ENCODE assay signal across 24 cellular contexts in genomic region chr7:155987681-155988080, GRCh38.
DNase-seq lines count a peak whose midpoint lies in the region; ATAC-seq, FAIRE-seq and TF ChIP-seq lines count a peak whose summit lies in the region.
"Had no signal": no experiment of that assay in that cellular context is flagged by ENCODE, and none has a peak within 500 bp of the region (broad histone marks: within the 10 kb centered on the region; RNA-seq: fewer than 3 reads in every experiment).

No MANE protein-coding gene starts in this region.

- peaks cover 0 to 21% (median 5%) of the 10 kb centered on the region in 11 experiments; a peak in 7 of 22 replicates for H3K9me3 ChIP-seq in BLaER1 treated with 17β-estradiol and CSF1 and Interleukin-3, amounts not matched to agents 10 nM and 100 nM (replicated peaks in 1 of 11)

- H3K36me3 Mint-ChIP-seq in natural killer cell: no peaks in the 10 kb centered on the region
- H3K36me3 Mint-ChIP-seq: CD4-positive, CD25-positive, alpha-beta regulatory T cell had no signal

- H3K27me3 Mint-ChIP-seq in natural killer cell (ENCODE audit: low read depth in 2 of 2): peaks cover 0 to 8% of the 10 kb centered on the region in 2 donors
- H3K27me3 Mint-ChIP-seq: B cell; CD4-positive, CD25-positive, alpha-beta regulatory T cell had no signal

- H3K4me2 ChIP-seq in BLaER1 treated with 17β-estradiol and CSF1 and Interleukin-3, amounts not matched to agents 10 nM and 100 nM: peak overlapping the region in 9 of 11 experiments; percentile 40 to 87 (median 76); a peak in 17 of 22 replicates

- H3K9me3 Mint-ChIP-seq in natural killer cell: no peaks in the 10 kb centered on the region

- no peak overlapping the region for H3K27ac Mint-ChIP-seq in natural killer cell
- H3K27ac Mint-ChIP-seq: B cell had no signal

- no peaks in the 10 kb centered on the region for H4K20me1 ChIP-seq in BLaER1 treated with 17β-estradiol and CSF1 and Interleukin-3, amounts not matched to agents 10 nM and 100 nM

- DNase-seq in D341Med (ENCODE audit: low spot score) (peak; percentile 15), islet precursor cell (peak; percentile 22), posterior vena cava (ENCODE audit: low spot score) (peak; percentile 34), left colon (no peak), natural killer cell (no peak), D721Med (ENCODE audit: insufficient read length, low spot score) (no peak)
- DNase-seq: CD4-positive, CD25-positive, alpha-beta regulatory T cell; DMS79; GF-D8; GOT3; NCI-H1048; NCI-H1417; NCI-H1694; NCI-H2029 treated with DMSO at 0.1 percent for 48 hours; NCI-H446 treated with DMSO at 0.1 percent for 48 hours; NCI-H526; NCI-H82; NK-92 treated with Interleukin-12 subunit alpha and Interleukin-12 subunit beta, amount 100 ng/mL, for 24 hours; PC-3; Right ventricle myocardium superior had no signal

- H3K4me3 Mint-ChIP-seq in natural killer cell: no peak overlapping the region
- H3K4me3 Mint-ChIP-seq: B cell; CD4-positive, CD25-positive, alpha-beta regulatory T cell had no signal

- peaks cover 0 to under 1% (median 0%) of the 10 kb centered on the region in 11 experiments; a peak in 2 of 22 replicates for H3K27me3 ChIP-seq in BLaER1 treated with 17β-estradiol and CSF1 and Interleukin-3, amounts not matched to agents 10 nM and 100 nM

- no peaks in the 10 kb centered on the region for H3K36me3 ChIP-seq in BLaER1 treated with 17β-estradiol and CSF1 and Interleukin-3, amounts not matched to agents 10 nM and 100 nM

- no peaks in the 10 kb centered on the region for H3K4me1 Mint-ChIP-seq in natural killer cell
- H3K4me1 Mint-ChIP-seq: B cell; CD4-positive, CD25-positive, alpha-beta regulatory T cell had no signal

- H3K4me1 ChIP-seq in BLaER1 treated with 17β-estradiol and CSF1 and Interleukin-3, amounts not matched to agents 10 nM and 100 nM: peaks cover 0 to 42% (median 23%) of the 10 kb centered on the region in 10 experiments; a peak in 17 of 20 replicates

- ATAC-seq in left colon (no peak), natural killer cell (no peak)
- ATAC-seq: PC-3 had no signal

- intact Hi-C loops in posterior vena cava (cut with DNase I): no loop called here
- intact Hi-C loops in left colon (cut with DNase I, micrococcal nuclease): no loop called here
- intact Hi-C loops in natural killer cell (cut with micrococcal nuclease): no loop called here

- H3K9ac ChIP-seq in BLaER1 treated with 17β-estradiol and CSF1 and Interleukin-3, amounts not matched to agents 10 nM and 100 nM: no peak overlapping the region

- no peak overlapping the region for H3K4me3 ChIP-seq in BLaER1 treated with 17β-estradiol and CSF1 and Interleukin-3, amounts not matched to agents 10 nM and 100 nM

- TF ChIP-seq CTCF in natural killer cell (IDR thresholded peaks at IDR 0.05): no peak
- TF ChIP-seq CTCF in D721Med (IDR thresholded peaks at IDR 0.05; ENCODE audit: insufficient read depth, missing control alignments): no peak

- FAIRE-seq in D721Med (lab: Jason Lieb, UNC): no peak
- FAIRE-seq: GM12891 had no signal

- no peak overlapping the region for H3K27ac ChIP-seq in BLaER1 treated with 17β-estradiol and CSF1 and Interleukin-3, amounts not matched to agents 10 nM and 100 nM
- H3K27ac ChIP-seq: HL-60 had no signal

Comparison
In these comparisons a context has a peak if more than half of its experiments do, and no peak if none do; other contexts are left out.
1. DNase-seq: peak in D341Med (single experiment), islet precursor cell (single experiment) and posterior vena cava (single experiment); none in left colon (0 of 2), natural killer cell (single experiment) and D721Med (single experiment).